Comparison of ENCODE assay signal across 21 cellular contexts in the genomic region with DNA sequence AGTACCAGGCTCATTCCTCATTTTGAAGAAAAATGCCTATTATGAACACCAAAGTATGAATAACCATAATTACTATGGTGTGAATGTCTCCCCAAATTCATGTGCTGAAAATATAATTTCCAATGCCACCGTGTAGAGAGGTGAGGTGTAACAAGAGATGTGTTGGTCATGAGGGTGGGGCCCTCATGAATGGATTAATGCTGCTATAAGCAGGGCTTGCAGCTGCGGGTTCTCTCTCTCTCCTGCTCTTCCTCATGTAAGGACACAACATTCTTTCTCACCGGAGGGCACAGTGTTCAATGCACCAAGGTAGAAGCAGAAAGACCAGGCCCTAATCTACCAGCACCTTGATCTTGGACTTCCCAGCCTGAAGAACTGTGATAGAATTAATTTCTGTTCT.
DNase-seq lines count a peak whose midpoint lies in the region; ATAC-seq and TF ChIP-seq lines count a peak whose summit lies in the region.
"Had no signal": no experiment of that assay in that cellular context is flagged by ENCODE, and none has a peak within 500 bp of the region (broad histone marks: within the 10 kb centered on the region; RNA-seq: fewer than 3 reads in every experiment).

No MANE protein-coding gene starts in this region.

- H4K20me1 ChIP-seq in GM23338 (replicated peaks; ENCODE audit: insufficient read depth) = no peaks in the 10 kb centered on the region

- ATAC-seq in GM23338 = no peak; the same call in 2 of the 3 replicates
- ATAC-seq in gastrocnemius medialis = peak; percentile 12 to 25
- ATAC-seq in HG02798 (IDR thresholded peaks at IDR 0.05; ENCODE audit: poor library complexity, unreplicated experiment) = no peak
- ATAC-seq: body of pancreas, HCT116, left colon had no signal

- no peak overlapping the region for H2AFZ ChIP-seq in GM23338

- H3K9me2 ChIP-seq in GM23338 (ENCODE audit: insufficient read depth) = no peaks in the 10 kb centered on the region

- 86% methylated on average over 3 of the region's 3 CpGs for WGBS in esophagus muscularis mucosa

- no peaks in the 10 kb centered on the region for H3K79me2 ChIP-seq in GM23338 (replicated peaks; ENCODE audit: insufficient read depth)

- H3K27ac ChIP-seq in GM23338 (ENCODE audit: low read depth) (no peak overlapping the region), esophagus muscularis mucosa (replicated peaks in 1 of 4) (peak overlapping the region in 3 of 4 donors; percentile 15 to 40 (median 40)), gastrocnemius medialis (peak overlapping the region; percentile 70 to 79 (median 78))
- H3K27ac ChIP-seq: body of pancreas, C4-2B, prostate gland had no signal

- no peak for TF ChIP-seq EP300 in esophagus muscularis mucosa (IDR thresholded peaks at IDR 0.05)

- no peak for TF ChIP-seq POLR2A in esophagus muscularis mucosa (IDR thresholded peaks at IDR 0.05; ENCODE audit: low read depth)
- no peak for TF ChIP-seq POLR2A in gastrocnemius medialis (IDR thresholded peaks at IDR 0.05)

- peaks cover 37% of the 10 kb centered on the region for H3K4me1 Mint-ChIP-seq in GM23338
- H3K4me1 Mint-ChIP-seq: activated B cell treated with CpG ODN at 0.5 μM for 24 hours, memory B cell had no signal

- H3K36me3 Mint-ChIP-seq in GM23338 (ENCODE audit: low read depth) = no peaks in the 10 kb centered on the region
- H3K36me3 Mint-ChIP-seq: memory B cell had no signal

- no peak overlapping the region for H3K4me2 ChIP-seq in GM23338

- no peaks in the 10 kb centered on the region; the same call in 1 of the 2 replicates for H3F3A ChIP-seq in GM23338 (replicated peaks; ENCODE audit: low read depth)

- DNase-seq in GM23338 (ENCODE audit: low spot score) = no peak
- peak; percentile 12 for DNase-seq in NCI-H2107 (lab: John Stamatoyannopoulos, UW)
- no peak for DNase-seq in esophagus muscularis mucosa (ENCODE audit: extremely low spot score)
- DNase-seq in gastrocnemius medialis = no peak
- no peak for DNase-seq in dedifferentiated amniotic fluid mesenchymal stem cell (ENCODE audit: extremely low spot score)
- no peak for DNase-seq in superior temporal gyrus (ENCODE audit: extremely low spot score)
- DNase-seq: activated B cell treated with CpG ODN at 0.5 μM for 24 hours; activated naive CD4-positive, alpha-beta T cell treated with Interleukin-2 at 50 U/mL for 16 hours; body of pancreas; effector CD8-positive, alpha-beta T cell; left colon; NCI-H1436 treated with DMSO at 0.1 percent for 48 hours; NCI-H510A; stimulated activated CD8-positive, alpha-beta memory T cell treated with anti-CD3 and anti-CD28 coated beads, Interleukin-4, amount 100 ng/mL, for 48 hours; SW 1271 had no signal

- H3K9me3 ChIP-seq in esophagus muscularis mucosa (no peaks in the 10 kb centered on the region), gastrocnemius medialis (no peaks in the 10 kb centered on the region)
- H3K9me3 ChIP-seq: body of pancreas, prostate gland had no signal

- no peak overlapping the region for H3K4me3 Mint-ChIP-seq in GM23338
- H3K4me3 Mint-ChIP-seq: activated B cell treated with CpG ODN at 0.5 μM for 24 hours, memory B cell had no signal

- peak overlapping the region; percentile 29; the same call in 1 of the 2 replicates for H3K27ac Mint-ChIP-seq in GM23338
- H3K27ac Mint-ChIP-seq: activated B cell treated with CpG ODN at 0.5 μM for 24 hours, memory B cell had no signal

- H3K4me3 ChIP-seq in GM23338 (no peak overlapping the region), esophagus muscularis mucosa (no peak overlapping the region), gastrocnemius medialis (no peak overlapping the region)
- H3K4me3 ChIP-seq: body of pancreas, prostate gland, skin epidermis had no signal

- H3K27me3 ChIP-seq in GM23338 (ENCODE audit: insufficient read depth) (no peaks in the 10 kb centered on the region), esophagus muscularis mucosa (no peaks in the 10 kb centered on the region), gastrocnemius medialis (no peaks in the 10 kb centered on the region)
- H3K27me3 ChIP-seq: body of pancreas had no signal

- TF ChIP-seq CTCF in GM23338 (conservative IDR thresholded peaks at IDR 0.05; ENCODE audit: low read depth in 2 of 2) (no peak), esophagus muscularis mucosa (IDR thresholded peaks at IDR 0.05) (no peak), gastrocnemius medialis (IDR thresholded peaks at IDR 0.05 in 4 of 5, conservative IDR thresholded peaks at IDR 0.05 in 1 of 5) (no peak)

- no peaks in the 10 kb centered on the region for H3K9me3 Mint-ChIP-seq in GM23338
- H3K9me3 Mint-ChIP-seq: activated B cell treated with CpG ODN at 0.5 μM for 24 hours had no signal

- in situ Hi-C loops in gastrocnemius medialis (cut with MboI; ENCODE audit: low sequenced_read_pairs in 4 of 4) = no loop called here

- H3K4me1 ChIP-seq in GM23338 (ENCODE audit: insufficient read depth) (peaks cover 7% of the 10 kb centered on the region; the same call in 1 of the 2 replicates), esophagus muscularis mucosa (peaks cover 25 to 58% (median 37%) of the 10 kb centered on the region in 4 donors), gastrocnemius medialis (peaks cover 43 to 49% of the 10 kb centered on the region in 2 donors)
- H3K4me1 ChIP-seq: body of pancreas, prostate gland had no signal

- H3K36me3 ChIP-seq in GM23338 (ENCODE audit: insufficient read depth) (no peaks in the 10 kb centered on the region), esophagus muscularis mucosa (no peaks in the 10 kb centered on the region), gastrocnemius medialis (no peaks in the 10 kb centered on the region)
- H3K36me3 ChIP-seq: prostate gland had no signal

- intact Hi-C loops in esophagus muscularis mucosa (cut with DNase I) = no loop called here
- intact Hi-C loops in gastrocnemius medialis (cut with DNase I; ENCODE audit: low total_unique reads) = loop anchor here (2.0 kb wide), 2 partner anchors 49 to 69 kb away; partner anchors contain the start of gene TMTC1

- peaks cover 2% of the 10 kb centered on the region for H3K27me3 Mint-ChIP-seq in GM23338 (ENCODE audit: insufficient read depth, low read depth, poor library complexity)
- H3K27me3 Mint-ChIP-seq: activated B cell treated with CpG ODN at 0.5 μM for 24 hours had no signal

TF ChIP-seq in GM23338, 12 proteins besides CTCF, POLR2A, EP300 and RAD21 (continues in another document):
- TF ChIP-seq POLR2AphosphoS5 (IDR thresholded peaks at IDR 0.05; ENCODE audit: low read depth) (no peak), ZNF114 (CRISPR knock-in tag; IDR thresholded peaks at IDR 0.05) (no peak), ETS1 (IDR thresholded peaks at IDR 0.05) (no peak), NANOG (IDR thresholded peaks at IDR 0.05; ENCODE audit: borderline replicate concordance) (no peak), EZH2 (IDR thresholded peaks at IDR 0.05; ENCODE audit: low read depth, unreplicated experiment) (no peak)

Comparison
In these comparisons a context has a peak if more than half of its experiments do, and no peak if none do; other contexts are left out.
1. ATAC-seq: peak in gastrocnemius medialis (2 of 2); none in GM23338 (single experiment) and HG02798 (single experiment).